ENCODE assay signal across 26 cellular contexts in genomic region chr16:9062301-9062700, GRCh38.
"Had no signal": no experiment of that assay in that cellular context is flagged by ENCODE, and none has a peak within 500 bp of the region (broad histone marks: within the 10 kb centered on the region; RNA-seq: fewer than 3 reads in every experiment).

No MANE protein-coding gene starts in this region.

- ATAC-seq: activated CD4-positive, CD25-positive, alpha-beta regulatory T cell treated with anti-CD3 and anti-CD28 coated beads, Interleukin-2, amount 50 U/mL, for 24 hours; left lobe of liver; naive thymus-derived CD8-positive, alpha-beta T cell had no signal

- H3K4me1 ChIP-seq: adrenal gland, pancreas, suprapubic skin had no signal

- H3K4me3 ChIP-seq: adrenal gland, ascending aorta, cardiac muscle cell, heart left ventricle, lower lobe of right lung, pancreas, spleen, suprapubic skin, tibial artery, upper lobe of right lung had no signal

- H3K27ac ChIP-seq: adrenal gland, cardiac muscle cell, lower lobe of right lung, pancreas, spleen, suprapubic skin, tibial artery, upper lobe of right lung, WERI-Rb-1 had no signal

- H3K9me3 ChIP-seq: adrenal gland, ascending aorta, heart left ventricle, lower lobe of right lung, pancreas, spleen, suprapubic skin, tibial artery, upper lobe of right lung had no signal

- H3K36me3 ChIP-seq: adrenal gland, ascending aorta, cardiac muscle cell, heart left ventricle, lower lobe of right lung, pancreas, spleen, suprapubic skin, tibial artery, upper lobe of right lung, WERI-Rb-1 had no signal

- DNase-seq: activated CD4-positive, alpha-beta memory T cell treated with anti-CD3 and anti-CD28 coated beads for 36 hours; activated CD4-positive, alpha-beta T cell treated with anti-CD3 and anti-CD28 coated beads for 48 hours; activated CD8-positive, alpha-beta memory T cell treated with anti-CD3 and anti-CD28 coated beads, Interleukin-2, amount 50 U/mL, for 4 hours; activated effector memory CD4-positive, alpha-beta T cell treated with anti-CD3 and anti-CD28 coated beads, Interleukin-2, amount 50 U/mL, for 16 hours; activated naive CD4-positive, alpha-beta T cell treated with anti-CD3 and anti-CD28 coated beads for 36 hours; activated naive CD8-positive, alpha-beta T cell treated with anti-CD3 and anti-CD28 coated beads for 36 hours; activated T-cell treated with anti-CD3 and anti-CD28 coated beads, Interleukin-2, amount 50 U/mL, for 1 hour; cortex of kidney; foreskin fibroblast; lower lobe of right lung; mesenchymal stem cell; naive thymus-derived CD8-positive, alpha-beta T cell; nucleus accumbens; pancreas; spleen; stimulated activated naive CD4-positive, alpha-beta T cell; upper lobe of right lung; WERI-Rb-1 had no signal

- H3K27me3 ChIP-seq: adrenal gland, ascending aorta, cardiac muscle cell, heart left ventricle, pancreas, spleen, suprapubic skin, tibial artery, upper lobe of right lung had no signal
